Comparison of ENCODE assay signal across 33 cellular contexts in the genomic region with DNA sequence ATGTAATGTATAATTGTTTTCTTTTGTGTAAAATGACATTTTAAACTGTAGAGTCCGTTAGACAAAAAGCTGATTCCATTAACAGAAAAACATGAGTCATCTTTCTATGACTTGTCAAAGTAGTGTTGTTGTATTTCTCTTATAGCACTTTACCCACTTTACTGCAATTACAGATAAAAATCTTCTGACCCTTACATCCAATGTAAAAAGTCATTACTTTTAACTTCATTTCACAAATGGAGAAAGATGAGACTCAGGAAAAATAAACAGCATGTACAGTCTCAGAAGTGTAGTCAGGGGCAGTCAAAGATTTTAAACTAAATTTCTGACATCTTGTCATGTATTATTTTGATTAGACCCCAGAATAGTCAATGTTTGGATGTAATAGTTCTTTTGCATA.
"Had no signal": no experiment of that assay in that cellular context is flagged by ENCODE, and none has a peak within 500 bp of the region (broad histone marks: within the 10 kb centered on the region; RNA-seq: fewer than 3 reads in every experiment).

No MANE protein-coding gene starts in this region.

- H3K4me3 ChIP-seq: MG63 had no signal

- DNase-seq: Karpas-422, Kasumi-1, MG63, MM.1S, MV-4-11, NCI-H1048, NCI-H1092, NCI-H1092 treated with DMSO at 0.1 percent for 48 hours, NCI-H1105, NCI-H1105 treated with DMSO at 0.1 percent for 48 hours, NCI-H1417, NCI-H1417 treated with DMSO at 0.1 percent for 48 hours, NCI-H1436, NCI-H1436 treated with DMSO at 0.1 percent for 48 hours, NCI-H146, NCI-H1694, NCI-H1694 treated with DMSO at 0.1 percent for 48 hours, NCI-H187, NCI-H187 treated with DMSO at 0.1 percent for 48 hours, NCI-H1930, NCI-H2029, NCI-H2029 treated with DMSO at 0.1 percent for 48 hours, NCI-H2081, NCI-H2081 treated with DMSO at 0.1 percent for 48 hours, NCI-H2107, NCI-H2171, NCI-H2171 treated with DMSO at 0.1 percent for 48 hours, NCI-H2227 treated with DMSO at 0.1 percent for 48 hours, NCI-H226, NCI-H345, NCI-H446, NCI-H446 treated with DMSO at 0.1 percent for 48 hours, NCI-H510A had no signal
